ENCODE assay signal across 8 cellular contexts in genomic region chr7:129367700-129368388, GRCh38.
DNase-seq lines count a peak whose midpoint lies in the region; ATAC-seq, FAIRE-seq and TF ChIP-seq lines count a peak whose summit lies in the region.

No MANE protein-coding gene starts in this region.

- no peaks in the 10 kb centered on the region for H3K9me3 ChIP-seq in gastrocnemius medialis

- H3K4me1 Mint-ChIP-seq in brain: peaks cover 25% of the 10 kb centered on the region

- peak; percentile 93 to 94 for TF ChIP-seq CTCF in brain (conservative IDR thresholded peaks at IDR 0.05)
- TF ChIP-seq CTCF in gastrocnemius medialis (IDR thresholded peaks at IDR 0.05 in 4 of 5, conservative IDR thresholded peaks at IDR 0.05 in 1 of 5): peak; percentile 77 to 92 (median 88)

- peak overlapping the region in 3 of 4 donors; percentile 28 to 47 (median 28) for H3K27ac ChIP-seq in gastrocnemius medialis

- peak overlapping the region in 4 of 5 experiments; percentile 3 to 78 (median 38) for H3K27ac Mint-ChIP-seq in brain

- peaks cover 12 to 17% of the 10 kb centered on the region in 2 donors for H3K4me1 ChIP-seq in gastrocnemius medialis

- H3K9me3 Mint-ChIP-seq in brain: no peaks in the 10 kb centered on the region

- DNase-seq in GM12891 (ENCODE audit: insufficient read length, low spot score) (peak; percentile 46), NCI-H1930 (lab: John Stamatoyannopoulos, UW) (peak; percentile 33 to 41), iPS DF 19.7 (ENCODE audit: low read depth, low spot score) (peak; percentile 42), gastrocnemius medialis (peak; percentile 53 to 74), mesenteric fat pad (ENCODE audit: low spot score) (no peak)

- no peak overlapping the region for H3K4me3 ChIP-seq in gastrocnemius medialis

- no peaks in the 10 kb centered on the region for H3K27me3 ChIP-seq in gastrocnemius medialis

- peak; percentile 72 for FAIRE-seq in GM12891 (lab: Jason Lieb, UNC)
- peak; percentile 23 for FAIRE-seq in TTC549 (lab: Jason Lieb, UNC)

- H3K27me3 Mint-ChIP-seq in brain: no peaks in the 10 kb centered on the region

- no peaks in the 10 kb centered on the region for H3K36me3 Mint-ChIP-seq in brain

- peak overlapping the region in 4 of 5 experiments; percentile 5 to 55 (median 20) for H3K4me3 Mint-ChIP-seq in brain

- TF ChIP-seq POLR2A in GM12891 (IDR thresholded peaks at IDR 0.05; ENCODE audit: low read depth, low read length) (no peak), gastrocnemius medialis (IDR thresholded peaks at IDR 0.05) (no peak)

- in situ Hi-C loops in gastrocnemius medialis (cut with MboI; ENCODE audit: low sequenced_read_pairs in 4 of 4): loop anchor here (5.0 to 25.0 kb wide), 5 partner anchors 104 to 647 kb away; no protein-coding TSS in a partner anchor

- intact Hi-C loops in gastrocnemius medialis (cut with DNase I; ENCODE audit: low total_unique reads): loop anchor here (1.0 to 10.0 kb wide), 6 partner anchors 8 to 644 kb away; no protein-coding TSS in a partner anchor

- H3K36me3 ChIP-seq in gastrocnemius medialis: no peaks in the 10 kb centered on the region

- ATAC-seq in HG02840 (IDR thresholded peaks at IDR 0.05; ENCODE audit: low FRiP score, unreplicated experiment) (peak; percentile 42), gastrocnemius medialis (peak; percentile 86 to 94)

TF ChIP-seq in GM12891, 5 proteins besides CTCF, POLR2A, EP300 and RAD21:
- no peak for TF ChIP-seq PAX5 (IDR thresholded peaks at IDR 0.05; ENCODE audit: insufficient read depth, low read length, severe bottlenecking)
- TF ChIP-seq SPI1 (IDR thresholded peaks at IDR 0.05; ENCODE audit: low read depth, low read length): peak; percentile 45
- no peak for TF ChIP-seq POLR2AphosphoS5 (IDR thresholded peaks at IDR 0.05; ENCODE audit: low read depth, low read length)
